ENCODE assay signal across 1 cellular context in genomic region chr1:234986750-234987414, GRCh38.
A peak's percentile ranks its signal among the peaks of the same experiment; 100 is the strongest.
TF ChIP-seq lines count a peak whose summit lies in the region.

No MANE protein-coding gene starts in this region.

TF ChIP-seq in HepG2, 621 proteins besides CTCF, POLR2A, EP300 and RAD21 (continued from another document and continues in another):
- no peak for TF ChIP-seq ZFP36 (IDR thresholded peaks at IDR 0.05; ENCODE audit: borderline replicate concordance, low read depth, low read length, partially characterized antibody)
- no peak for TF ChIP-seq PAX8 (CRISPR knock-in tag; IDR thresholded peaks at IDR 0.05; ENCODE audit: borderline replicate concordance)
- TF ChIP-seq CBFB (CRISPR knock-in tag; IDR thresholded peaks at IDR 0.05): no peak
- no peak for TF ChIP-seq SRSF1 (optimal IDR thresholded peaks at IDR 0.05; ENCODE audit: low read depth, low read length)
- no peak for TF ChIP-seq ZNF142 (CRISPR knock-in tag; IDR thresholded peaks at IDR 0.05)
- no peak for TF ChIP-seq GPBP1L1 (CRISPR knock-in tag; IDR thresholded peaks at IDR 0.05)
- TF ChIP-seq THYN1 (CRISPR knock-in tag; IDR thresholded peaks at IDR 0.05; ENCODE audit: borderline replicate concordance, low read depth): no peak
- no peak for TF ChIP-seq ZNF10 (CRISPR knock-in tag; IDR thresholded peaks at IDR 0.05; ENCODE audit: borderline replicate concordance, low read depth)
- no peak for TF ChIP-seq NFE2 (CRISPR knock-in tag; IDR thresholded peaks at IDR 0.05)
- no peak for TF ChIP-seq ASH2L (IDR thresholded peaks at IDR 0.05; ENCODE audit: insufficient read length, low read depth, low read length)
- no peak for TF ChIP-seq ZNF850 (CRISPR knock-in tag; conservative IDR thresholded peaks at IDR 0.05)
- TF ChIP-seq RXRA (CRISPR knock-in tag; IDR thresholded peaks at IDR 0.05): no peak
- no peak for TF ChIP-seq THAP11 (CRISPR knock-in tag; IDR thresholded peaks at IDR 0.05)
- TF ChIP-seq XRCC5 (optimal IDR thresholded peaks at IDR 0.05; ENCODE audit: low read length): no peak
- no peak for TF ChIP-seq ZNF253 (CRISPR knock-in tag; IDR thresholded peaks at IDR 0.05; ENCODE audit: borderline replicate concordance)
- TF ChIP-seq PAF1 (CRISPR knock-in tag; IDR thresholded peaks at IDR 0.05): no peak
- TF ChIP-seq FOXA3 (CRISPR knock-in tag; IDR thresholded peaks at IDR 0.05): no peak
- TF ChIP-seq ZNF460 (CRISPR knock-in tag; IDR thresholded peaks at IDR 0.05; ENCODE audit: borderline replicate concordance): no peak
- TF ChIP-seq IKZF5 (CRISPR knock-in tag; IDR thresholded peaks at IDR 0.05): no peak
- TF ChIP-seq ZNF232 (CRISPR knock-in tag; IDR thresholded peaks at IDR 0.05; ENCODE audit: borderline replicate concordance): no peak
- no peak; the same call in 1 of the 2 replicates for TF ChIP-seq MAX (IDR thresholded peaks at IDR 0.05)
- TF ChIP-seq HES4 (CRISPR knock-in tag; IDR thresholded peaks at IDR 0.05; ENCODE audit: borderline replicate concordance): no peak
- no peak for TF ChIP-seq ZNF446 (CRISPR knock-in tag; IDR thresholded peaks at IDR 0.05)
- TF ChIP-seq ZBTB14 (CRISPR knock-in tag; IDR thresholded peaks at IDR 0.05): no peak
- TF ChIP-seq ZNF788 (CRISPR knock-in tag; IDR thresholded peaks at IDR 0.05; ENCODE audit: borderline replicate concordance): no peak
- no peak for TF ChIP-seq ZBTB20 (CRISPR knock-in tag; IDR thresholded peaks at IDR 0.05; ENCODE audit: borderline replicate concordance, low read depth)
- no peak for TF ChIP-seq ELK4 (CRISPR knock-in tag; IDR thresholded peaks at IDR 0.05; ENCODE audit: borderline replicate concordance)
- no peak for TF ChIP-seq MIER3 (CRISPR knock-in tag; IDR thresholded peaks at IDR 0.05; ENCODE audit: borderline replicate concordance)
- no peak for TF ChIP-seq ZNF251 (CRISPR knock-in tag; IDR thresholded peaks at IDR 0.05)
- TF ChIP-seq AGO2 (optimal IDR thresholded peaks at IDR 0.05; ENCODE audit: low read depth, low read length): no peak
- TF ChIP-seq KLF15 (CRISPR knock-in tag; IDR thresholded peaks at IDR 0.05; ENCODE audit: borderline replicate concordance): no peak
- TF ChIP-seq ZBED4 (CRISPR knock-in tag; IDR thresholded peaks at IDR 0.05; ENCODE audit: borderline replicate concordance): no peak
- TF ChIP-seq MTA3 (CRISPR knock-in tag; IDR thresholded peaks at IDR 0.05): no peak
- no peak for TF ChIP-seq ZFP1 (CRISPR knock-in tag; IDR thresholded peaks at IDR 0.05)
- no peak for TF ChIP-seq ATM (IDR thresholded peaks at IDR 0.05; ENCODE audit: borderline replicate concordance)
- no peak for TF ChIP-seq ZNF17 (CRISPR knock-in tag; IDR thresholded peaks at IDR 0.05)
- TF ChIP-seq ZNF7 (CRISPR knock-in tag; IDR thresholded peaks at IDR 0.05): no peak
- peak; percentile 28; the same call in 1 of the 2 replicates for TF ChIP-seq RXRB (CRISPR knock-in tag; IDR thresholded peaks at IDR 0.05; ENCODE audit: borderline replicate concordance)
- no peak for TF ChIP-seq FOXM1 (CRISPR knock-in tag; IDR thresholded peaks at IDR 0.05)
- TF ChIP-seq ZNF562 (CRISPR knock-in tag; IDR thresholded peaks at IDR 0.05; ENCODE audit: borderline replicate concordance): no peak
- TF ChIP-seq SRSF9 (IDR thresholded peaks at IDR 0.05; ENCODE audit: borderline replicate concordance, insufficient read depth, low read depth, low read length, poor library complexity, severe bottlenecking): no peak
- no peak for TF ChIP-seq HMGXB3 (CRISPR knock-in tag; IDR thresholded peaks at IDR 0.05; ENCODE audit: borderline replicate concordance)
- TF ChIP-seq GPN1 (CRISPR knock-in tag; IDR thresholded peaks at IDR 0.05; ENCODE audit: borderline replicate concordance): no peak
- TF ChIP-seq FOXO4 (CRISPR knock-in tag; conservative IDR thresholded peaks at IDR 0.05): no peak
- no peak for TF ChIP-seq HOXA5 (CRISPR knock-in tag; IDR thresholded peaks at IDR 0.05)
